13 cellular contexts compared by ENCODE assay signal in the genomic region with DNA sequence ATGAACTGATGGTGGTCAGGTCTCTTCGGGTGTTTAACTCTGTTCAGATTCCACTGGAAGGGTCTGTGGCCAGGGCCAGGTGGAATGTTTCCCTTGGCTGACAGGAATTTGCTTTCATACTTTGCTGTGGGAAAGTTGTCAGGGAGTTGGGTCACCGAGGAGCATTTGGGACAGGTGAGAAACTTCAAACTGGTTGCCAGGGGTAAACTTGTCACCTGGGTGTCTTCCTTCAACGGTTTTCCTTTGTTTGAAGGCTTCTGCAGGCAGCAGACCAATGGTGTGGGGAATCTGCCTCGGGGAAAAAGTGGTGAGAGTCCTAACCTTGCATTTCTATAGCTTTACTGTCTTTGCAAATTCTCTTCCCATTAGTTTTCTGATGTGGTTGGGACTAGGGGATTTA.
DNase-seq lines count a peak whose midpoint lies in the region; ATAC-seq and TF ChIP-seq lines count a peak whose summit lies in the region.
"Had no signal": no experiment of that assay in that cellular context is flagged by ENCODE, and none has a peak within 500 bp of the region (broad histone marks: within the 10 kb centered on the region; RNA-seq: fewer than 3 reads in every experiment).

No MANE protein-coding gene starts in this region.

- DNase-seq in HFFc6 (peak; percentile 4), SW480 (ENCODE audit: low spot score) (peak; percentile 20), kidney tubule cell (ENCODE audit: low spot score) (peak; percentile 22), posterior cingulate gyrus (no peak), COR-L47 (lab: John Stamatoyannopoulos, UW) (no peak), foreskin melanocyte (no peak)
- DNase-seq: CD8-positive, alpha-beta T cell; DMS53; HCEC 1CT; IMR-90 had no signal

- TF ChIP-seq CTCF in HFFc6 (IDR thresholded peaks at IDR 0.05), result no peak

- no peaks in the 10 kb centered on the region for H3K9me3 Mint-ChIP-seq in HFFc6
- H3K9me3 Mint-ChIP-seq in activated T-helper 17 cell treated with anti-CD3 and anti-CD28 coated beads, Interleukin-2, amount 50 U/mL, for 72 hours, result no peaks in the 10 kb centered on the region
- H3K9me3 Mint-ChIP-seq: CD14-positive monocyte; CD8-positive, alpha-beta T cell had no signal

- H3K4me1 Mint-ChIP-seq in HFFc6 (ENCODE audit: low read depth), result no peaks in the 10 kb centered on the region
- H3K4me1 Mint-ChIP-seq in activated T-helper 17 cell treated with anti-CD3 and anti-CD28 coated beads, Interleukin-2, amount 50 U/mL, for 72 hours, result no peaks in the 10 kb centered on the region
- H3K4me1 Mint-ChIP-seq: CD14-positive monocyte had no signal

- no peaks in the 10 kb centered on the region for H3K36me3 Mint-ChIP-seq in HFFc6 (ENCODE audit: low read depth)
- H3K36me3 Mint-ChIP-seq in activated T-helper 17 cell treated with anti-CD3 and anti-CD28 coated beads, Interleukin-2, amount 50 U/mL, for 72 hours (ENCODE audit: low read depth), result no peaks in the 10 kb centered on the region
- H3K36me3 Mint-ChIP-seq: CD14-positive monocyte had no signal

- H3K4me3 Mint-ChIP-seq in HFFc6, result no peak overlapping the region
- H3K4me3 Mint-ChIP-seq in activated T-helper 17 cell treated with anti-CD3 and anti-CD28 coated beads, Interleukin-2, amount 50 U/mL, for 72 hours, result no peak overlapping the region
- H3K4me3 Mint-ChIP-seq: CD14-positive monocyte; CD8-positive, alpha-beta T cell had no signal

- H3K27me3 Mint-ChIP-seq in HFFc6 (ENCODE audit: insufficient read depth), result peaks cover 54% of the 10 kb centered on the region
- H3K27me3 Mint-ChIP-seq in activated T-helper 17 cell treated with anti-CD3 and anti-CD28 coated beads, Interleukin-2, amount 50 U/mL, for 72 hours, result no peaks in the 10 kb centered on the region

- no peak overlapping the region for H3K27ac Mint-ChIP-seq in HFFc6
- no peak overlapping the region for H3K27ac Mint-ChIP-seq in activated T-helper 17 cell treated with anti-CD3 and anti-CD28 coated beads, Interleukin-2, amount 50 U/mL, for 72 hours
- H3K27ac Mint-ChIP-seq: CD14-positive monocyte; CD8-positive, alpha-beta T cell had no signal

- no peak for ATAC-seq in activated T-helper 17 cell treated with anti-CD3 and anti-CD28 coated beads, Interleukin-2, amount 50 U/mL, for 72 hours (replicated peaks)
- ATAC-seq: A549; CD8-positive, alpha-beta T cell had no signal

- intact Hi-C loops in posterior cingulate gyrus (cut with DNase I), result no loop called here

Comparison
In these comparisons a context has a peak if more than half of its experiments do, and no peak if none do; other contexts are left out.
1. DNase-seq: peak in HFFc6 (single experiment), SW480 (single experiment) and kidney tubule cell (single experiment); none in posterior cingulate gyrus (0 of 10), COR-L47 (single experiment) and foreskin melanocyte (single experiment).